In the genomic region with DNA sequence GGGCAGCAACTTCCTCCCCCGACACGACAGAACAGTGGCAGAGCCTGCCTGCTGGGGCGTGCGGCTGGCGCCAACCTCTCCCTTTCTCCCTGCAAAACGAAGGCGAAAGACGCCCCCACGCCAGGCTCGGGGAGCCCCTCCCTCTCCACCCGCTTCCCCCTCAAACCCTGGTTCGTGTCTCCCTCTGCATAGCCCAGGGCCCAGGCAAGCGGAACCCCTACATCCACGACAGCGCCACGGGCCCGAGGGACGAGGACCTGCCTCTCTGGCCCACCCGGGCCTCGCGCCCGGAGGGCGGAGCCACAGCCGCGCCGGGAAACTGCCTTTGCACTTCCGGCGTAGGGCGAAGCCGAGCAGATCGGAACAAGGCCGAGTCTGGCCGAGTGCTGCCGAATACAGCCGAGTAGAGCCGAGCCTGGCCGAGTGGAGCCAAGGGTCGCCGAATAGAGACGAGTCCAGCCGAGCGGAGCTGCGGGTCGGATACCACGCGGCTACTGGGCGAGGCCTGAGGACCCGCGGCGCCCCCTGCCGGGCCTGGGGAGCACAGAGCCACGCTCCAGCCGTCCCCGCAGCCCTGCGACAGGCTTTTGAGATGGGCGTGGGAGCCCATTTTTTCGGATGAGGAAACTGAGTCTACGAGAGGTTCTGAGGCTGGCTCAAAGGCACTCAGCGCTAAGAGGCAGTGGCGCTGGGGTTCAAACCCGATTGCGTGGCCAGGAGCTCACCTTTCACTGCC, we compare ENCODE assay signal across 1 cellular context.
TF ChIP-seq lines count a peak whose summit lies in the region.

No MANE protein-coding gene starts in this region.

TF ChIP-seq in HepG2, 621 proteins besides CTCF, POLR2A, EP300 and RAD21 (continues in another document):
- TF ChIP-seq ZKSCAN8 (CRISPR knock-in tag; IDR thresholded peaks at IDR 0.05; ENCODE audit: borderline replicate concordance) (peak; percentile 62; the same call in 1 of the 2 replicates), ZNF101 (CRISPR knock-in tag; IDR thresholded peaks at IDR 0.05; ENCODE audit: borderline replicate concordance, low read depth) (0 out of 2 replicates have a peak, but pooled peaks have one; percentile 41), NFRKB (IDR thresholded peaks at IDR 0.05) (no peak), TBP (CRISPR knock-in tag; IDR thresholded peaks at IDR 0.05) (no peak), ZSCAN22 (CRISPR knock-in tag; IDR thresholded peaks at IDR 0.05) (0 out of 2 replicates have a peak, but pooled peaks have one; percentile 54), IKZF1 (IDR thresholded peaks at IDR 0.05) (no peak), ZBTB7A (CRISPR knock-in tag; IDR thresholded peaks at IDR 0.05) (no peak), ZNF558 (CRISPR knock-in tag; IDR thresholded peaks at IDR 0.05; ENCODE audit: borderline replicate concordance) (peak; percentile 97; the same call in 1 of the 2 replicates), ZNF670 (CRISPR knock-in tag; IDR thresholded peaks at IDR 0.05; ENCODE audit: borderline replicate concordance) (peak; percentile 55; the same call in 1 of the 2 replicates), ZNF772 (CRISPR knock-in tag; IDR thresholded peaks at IDR 0.05) (no peak; the same call in 1 of the 2 replicates), ZNF773 (CRISPR knock-in tag; IDR thresholded peaks at IDR 0.05; ENCODE audit: borderline replicate concordance) (no peak), ZNF557 (CRISPR knock-in tag; IDR thresholded peaks at IDR 0.05) (no peak; the same call in 1 of the 2 replicates), ZMAT3 (CRISPR knock-in tag; conservative IDR thresholded peaks at IDR 0.05) (peak; percentile 61), ZBTB38 (CRISPR knock-in tag; IDR thresholded peaks at IDR 0.05) (0 out of 2 replicates have a peak, but pooled peaks have one; percentile 3), ZNF138 (CRISPR knock-in tag; IDR thresholded peaks at IDR 0.05; ENCODE audit: low read depth) (no peak), SNAPC2 (CRISPR knock-in tag; IDR thresholded peaks at IDR 0.05) (peak; percentile 64; the same call in 1 of the 2 replicates), PITX1 (CRISPR knock-in tag; IDR thresholded peaks at IDR 0.05) (peak; percentile 74), FOXA1 (IDR thresholded peaks at IDR 0.05) (no peak), FOXA1 (CRISPR knock-in tag; IDR thresholded peaks at IDR 0.05) (no peak), ZNF256 (CRISPR knock-in tag; conservative IDR thresholded peaks at IDR 0.05) (peak; percentile 84), SRF (IDR thresholded peaks at IDR 0.05; ENCODE audit: low read depth, low read length) (no peak), BORCS8-MEF2B (CRISPR knock-in tag; IDR thresholded peaks at IDR 0.05) (peak; percentile 69; the same call in 1 of the 2 replicates)
- TF ChIP-seq, protein P1, sequence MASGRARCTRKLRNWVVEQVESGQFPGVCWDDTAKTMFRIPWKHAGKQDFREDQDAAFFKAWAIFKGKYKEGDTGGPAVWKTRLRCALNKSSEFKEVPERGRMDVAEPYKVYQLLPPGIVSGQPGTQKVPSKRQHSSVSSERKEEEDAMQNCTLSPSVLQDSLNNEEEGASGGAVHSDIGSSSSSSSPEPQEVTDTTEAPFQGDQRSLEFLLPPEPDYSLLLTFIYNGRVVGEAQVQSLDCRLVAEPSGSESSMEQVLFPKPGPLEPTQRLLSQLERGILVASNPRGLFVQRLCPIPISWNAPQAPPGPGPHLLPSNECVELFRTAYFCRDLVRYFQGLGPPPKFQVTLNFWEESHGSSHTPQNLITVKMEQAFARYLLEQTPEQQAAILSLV (CRISPR knock-in tag; IDR thresholded peaks at IDR 0.05; ENCODE audit: borderline replicate concordance), result peak; percentile 84; the same call in 1 of the 2 replicates
- TF ChIP-seq, protein P2, sequence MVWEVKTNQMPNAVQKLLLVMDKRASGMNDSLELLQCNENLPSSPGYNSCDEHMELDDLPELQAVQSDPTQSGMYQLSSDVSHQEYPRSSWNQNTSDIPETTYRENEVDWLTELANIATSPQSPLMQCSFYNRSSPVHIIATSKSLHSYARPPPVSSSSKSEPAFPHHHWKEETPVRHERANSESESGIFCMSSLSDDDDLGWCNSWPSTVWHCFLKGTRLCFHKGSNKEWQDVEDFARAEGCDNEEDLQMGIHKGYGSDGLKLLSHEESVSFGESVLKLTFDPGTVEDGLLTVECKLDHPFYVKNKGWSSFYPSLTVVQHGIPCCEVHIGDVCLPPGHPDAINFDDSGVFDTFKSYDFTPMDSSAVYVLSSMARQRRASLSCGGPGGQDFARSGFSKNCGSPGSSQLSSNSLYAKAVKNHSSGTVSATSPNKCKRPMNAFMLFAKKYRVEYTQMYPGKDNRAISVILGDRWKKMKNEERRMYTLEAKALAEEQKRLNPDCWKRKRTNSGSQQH (CRISPR knock-in tag; IDR thresholded peaks at IDR 0.05; ENCODE audit: low read depth), result peak; percentile 40; the same call in 1 of the 2 replicates
- TF ChIP-seq, protein P3, sequence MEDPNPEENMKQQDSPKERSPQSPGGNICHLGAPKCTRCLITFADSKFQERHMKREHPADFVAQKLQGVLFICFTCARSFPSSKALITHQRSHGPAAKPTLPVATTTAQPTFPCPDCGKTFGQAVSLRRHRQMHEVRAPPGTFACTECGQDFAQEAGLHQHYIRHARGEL (CRISPR knock-in tag; IDR thresholded peaks at IDR 0.05), result 0 out of 2 replicates have a peak, but pooled peaks have one; percentile 2
- TF ChIP-seq, protein P4, sequence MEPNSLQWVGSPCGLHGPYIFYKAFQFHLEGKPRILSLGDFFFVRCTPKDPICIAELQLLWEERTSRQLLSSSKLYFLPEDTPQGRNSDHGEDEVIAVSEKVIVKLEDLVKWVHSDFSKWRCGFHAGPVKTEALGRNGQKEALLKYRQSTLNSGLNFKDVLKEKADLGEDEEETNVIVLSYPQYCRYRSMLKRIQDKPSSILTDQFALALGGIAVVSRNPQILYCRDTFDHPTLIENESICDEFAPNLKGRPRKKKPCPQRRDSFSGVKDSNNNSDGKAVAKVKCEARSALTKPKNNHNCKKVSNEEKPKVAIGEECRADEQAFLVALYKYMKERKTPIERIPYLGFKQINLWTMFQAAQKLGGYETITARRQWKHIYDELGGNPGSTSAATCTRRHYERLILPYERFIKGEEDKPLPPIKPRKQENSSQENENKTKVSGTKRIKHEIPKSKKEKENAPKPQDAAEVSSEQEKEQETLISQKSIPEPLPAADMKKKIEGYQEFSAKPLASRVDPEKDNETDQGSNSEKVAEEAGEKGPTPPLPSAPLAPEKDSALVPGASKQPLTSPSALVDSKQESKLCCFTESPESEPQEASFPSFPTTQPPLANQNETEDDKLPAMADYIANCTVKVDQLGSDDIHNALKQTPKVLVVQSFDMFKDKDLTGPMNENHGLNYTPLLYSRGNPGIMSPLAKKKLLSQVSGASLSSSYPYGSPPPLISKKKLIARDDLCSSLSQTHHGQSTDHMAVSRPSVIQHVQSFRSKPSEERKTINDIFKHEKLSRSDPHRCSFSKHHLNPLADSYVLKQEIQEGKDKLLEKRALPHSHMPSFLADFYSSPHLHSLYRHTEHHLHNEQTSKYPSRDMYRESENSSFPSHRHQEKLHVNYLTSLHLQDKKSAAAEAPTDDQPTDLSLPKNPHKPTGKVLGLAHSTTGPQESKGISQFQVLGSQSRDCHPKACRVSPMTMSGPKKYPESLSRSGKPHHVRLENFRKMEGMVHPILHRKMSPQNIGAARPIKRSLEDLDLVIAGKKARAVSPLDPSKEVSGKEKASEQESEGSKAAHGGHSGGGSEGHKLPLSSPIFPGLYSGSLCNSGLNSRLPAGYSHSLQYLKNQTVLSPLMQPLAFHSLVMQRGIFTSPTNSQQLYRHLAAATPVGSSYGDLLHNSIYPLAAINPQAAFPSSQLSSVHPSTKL (CRISPR knock-in tag; IDR thresholded peaks at IDR 0.05), result no peak
- TF ChIP-seq, protein P5, sequence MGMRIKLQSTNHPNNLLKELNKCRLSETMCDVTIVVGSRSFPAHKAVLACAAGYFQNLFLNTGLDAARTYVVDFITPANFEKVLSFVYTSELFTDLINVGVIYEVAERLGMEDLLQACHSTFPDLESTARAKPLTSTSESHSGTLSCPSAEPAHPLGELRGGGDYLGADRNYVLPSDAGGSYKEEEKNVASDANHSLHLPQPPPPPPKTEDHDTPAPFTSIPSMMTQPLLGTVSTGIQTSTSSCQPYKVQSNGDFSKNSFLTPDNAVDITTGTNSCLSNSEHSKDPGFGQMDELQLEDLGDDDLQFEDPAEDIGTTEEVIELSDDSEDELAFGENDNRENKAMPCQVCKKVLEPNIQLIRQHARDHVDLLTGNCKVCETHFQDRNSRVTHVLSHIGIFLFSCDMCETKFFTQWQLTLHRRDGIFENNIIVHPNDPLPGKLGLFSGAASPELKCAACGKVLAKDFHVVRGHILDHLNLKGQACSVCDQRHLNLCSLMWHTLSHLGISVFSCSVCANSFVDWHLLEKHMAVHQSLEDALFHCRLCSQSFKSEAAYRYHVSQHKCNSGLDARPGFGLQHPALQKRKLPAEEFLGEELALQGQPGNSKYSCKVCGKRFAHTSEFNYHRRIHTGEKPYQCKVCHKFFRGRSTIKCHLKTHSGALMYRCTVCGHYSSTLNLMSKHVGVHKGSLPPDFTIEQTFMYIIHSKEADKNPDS (CRISPR knock-in tag; IDR thresholded peaks at IDR 0.05), result no peak
- TF ChIP-seq, protein P6, sequence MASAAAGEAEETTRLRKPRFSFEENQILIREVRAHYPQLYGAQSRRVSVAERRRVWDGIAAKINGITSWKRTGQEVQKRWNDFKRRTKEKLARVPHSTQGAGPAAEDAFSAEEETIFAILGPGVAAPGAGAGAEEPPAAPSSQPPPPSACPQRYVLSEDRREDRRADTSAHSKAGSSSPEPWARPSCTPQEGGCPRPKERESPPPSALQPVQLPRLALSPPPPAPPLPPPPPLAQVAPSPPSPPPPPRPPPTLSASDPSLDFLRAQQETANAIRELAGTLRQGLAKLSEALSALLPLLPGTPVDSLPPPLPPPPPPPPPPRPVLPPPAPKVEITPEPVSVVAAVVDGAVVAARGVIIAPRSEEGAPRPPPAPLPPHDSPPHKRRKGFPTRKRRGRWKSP (CRISPR knock-in tag; IDR thresholded peaks at IDR 0.05), result 0 out of 2 replicates have a peak, but pooled peaks have one; percentile 69
- TF ChIP-seq, protein P7, sequence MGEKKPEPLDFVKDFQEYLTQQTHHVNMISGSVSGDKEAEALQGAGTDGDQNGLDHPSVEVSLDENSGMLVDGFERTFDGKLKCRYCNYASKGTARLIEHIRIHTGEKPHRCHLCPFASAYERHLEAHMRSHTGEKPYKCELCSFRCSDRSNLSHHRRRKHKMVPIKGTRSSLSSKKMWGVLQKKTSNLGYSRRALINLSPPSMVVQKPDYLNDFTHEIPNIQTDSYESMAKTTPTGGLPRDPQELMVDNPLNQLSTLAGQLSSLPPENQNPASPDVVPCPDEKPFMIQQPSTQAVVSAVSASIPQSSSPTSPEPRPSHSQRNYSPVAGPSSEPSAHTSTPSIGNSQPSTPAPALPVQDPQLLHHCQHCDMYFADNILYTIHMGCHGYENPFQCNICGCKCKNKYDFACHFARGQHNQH (CRISPR knock-in tag; IDR thresholded peaks at IDR 0.05), result peak; percentile 80
- TF ChIP-seq, protein P8, sequence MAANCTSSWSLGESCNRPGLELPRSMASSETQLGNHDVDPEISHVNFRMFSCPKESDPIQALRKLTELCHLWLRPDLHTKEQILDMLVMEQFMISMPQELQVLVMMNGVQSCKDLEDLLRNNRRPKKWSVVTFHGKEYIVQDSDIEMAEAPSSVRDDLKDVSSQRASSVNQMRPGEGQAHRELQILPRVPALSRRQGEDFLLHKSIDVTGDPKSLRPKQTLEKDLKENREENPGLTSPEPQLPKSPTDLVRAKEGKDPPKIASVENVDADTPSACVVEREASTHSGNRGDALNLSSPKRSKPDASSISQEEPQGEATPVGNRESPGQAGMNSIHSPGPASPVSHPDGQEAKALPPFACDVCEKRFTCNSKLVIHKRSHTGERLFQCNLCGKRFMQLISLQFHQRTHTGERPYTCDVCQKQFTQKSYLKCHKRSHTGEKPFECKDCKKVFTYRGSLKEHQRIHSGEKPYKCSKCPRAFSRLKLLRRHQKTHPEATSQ (CRISPR knock-in tag; IDR thresholded peaks at IDR 0.05; ENCODE audit: borderline replicate concordance), result no peak
- TF ChIP-seq, protein P9, sequence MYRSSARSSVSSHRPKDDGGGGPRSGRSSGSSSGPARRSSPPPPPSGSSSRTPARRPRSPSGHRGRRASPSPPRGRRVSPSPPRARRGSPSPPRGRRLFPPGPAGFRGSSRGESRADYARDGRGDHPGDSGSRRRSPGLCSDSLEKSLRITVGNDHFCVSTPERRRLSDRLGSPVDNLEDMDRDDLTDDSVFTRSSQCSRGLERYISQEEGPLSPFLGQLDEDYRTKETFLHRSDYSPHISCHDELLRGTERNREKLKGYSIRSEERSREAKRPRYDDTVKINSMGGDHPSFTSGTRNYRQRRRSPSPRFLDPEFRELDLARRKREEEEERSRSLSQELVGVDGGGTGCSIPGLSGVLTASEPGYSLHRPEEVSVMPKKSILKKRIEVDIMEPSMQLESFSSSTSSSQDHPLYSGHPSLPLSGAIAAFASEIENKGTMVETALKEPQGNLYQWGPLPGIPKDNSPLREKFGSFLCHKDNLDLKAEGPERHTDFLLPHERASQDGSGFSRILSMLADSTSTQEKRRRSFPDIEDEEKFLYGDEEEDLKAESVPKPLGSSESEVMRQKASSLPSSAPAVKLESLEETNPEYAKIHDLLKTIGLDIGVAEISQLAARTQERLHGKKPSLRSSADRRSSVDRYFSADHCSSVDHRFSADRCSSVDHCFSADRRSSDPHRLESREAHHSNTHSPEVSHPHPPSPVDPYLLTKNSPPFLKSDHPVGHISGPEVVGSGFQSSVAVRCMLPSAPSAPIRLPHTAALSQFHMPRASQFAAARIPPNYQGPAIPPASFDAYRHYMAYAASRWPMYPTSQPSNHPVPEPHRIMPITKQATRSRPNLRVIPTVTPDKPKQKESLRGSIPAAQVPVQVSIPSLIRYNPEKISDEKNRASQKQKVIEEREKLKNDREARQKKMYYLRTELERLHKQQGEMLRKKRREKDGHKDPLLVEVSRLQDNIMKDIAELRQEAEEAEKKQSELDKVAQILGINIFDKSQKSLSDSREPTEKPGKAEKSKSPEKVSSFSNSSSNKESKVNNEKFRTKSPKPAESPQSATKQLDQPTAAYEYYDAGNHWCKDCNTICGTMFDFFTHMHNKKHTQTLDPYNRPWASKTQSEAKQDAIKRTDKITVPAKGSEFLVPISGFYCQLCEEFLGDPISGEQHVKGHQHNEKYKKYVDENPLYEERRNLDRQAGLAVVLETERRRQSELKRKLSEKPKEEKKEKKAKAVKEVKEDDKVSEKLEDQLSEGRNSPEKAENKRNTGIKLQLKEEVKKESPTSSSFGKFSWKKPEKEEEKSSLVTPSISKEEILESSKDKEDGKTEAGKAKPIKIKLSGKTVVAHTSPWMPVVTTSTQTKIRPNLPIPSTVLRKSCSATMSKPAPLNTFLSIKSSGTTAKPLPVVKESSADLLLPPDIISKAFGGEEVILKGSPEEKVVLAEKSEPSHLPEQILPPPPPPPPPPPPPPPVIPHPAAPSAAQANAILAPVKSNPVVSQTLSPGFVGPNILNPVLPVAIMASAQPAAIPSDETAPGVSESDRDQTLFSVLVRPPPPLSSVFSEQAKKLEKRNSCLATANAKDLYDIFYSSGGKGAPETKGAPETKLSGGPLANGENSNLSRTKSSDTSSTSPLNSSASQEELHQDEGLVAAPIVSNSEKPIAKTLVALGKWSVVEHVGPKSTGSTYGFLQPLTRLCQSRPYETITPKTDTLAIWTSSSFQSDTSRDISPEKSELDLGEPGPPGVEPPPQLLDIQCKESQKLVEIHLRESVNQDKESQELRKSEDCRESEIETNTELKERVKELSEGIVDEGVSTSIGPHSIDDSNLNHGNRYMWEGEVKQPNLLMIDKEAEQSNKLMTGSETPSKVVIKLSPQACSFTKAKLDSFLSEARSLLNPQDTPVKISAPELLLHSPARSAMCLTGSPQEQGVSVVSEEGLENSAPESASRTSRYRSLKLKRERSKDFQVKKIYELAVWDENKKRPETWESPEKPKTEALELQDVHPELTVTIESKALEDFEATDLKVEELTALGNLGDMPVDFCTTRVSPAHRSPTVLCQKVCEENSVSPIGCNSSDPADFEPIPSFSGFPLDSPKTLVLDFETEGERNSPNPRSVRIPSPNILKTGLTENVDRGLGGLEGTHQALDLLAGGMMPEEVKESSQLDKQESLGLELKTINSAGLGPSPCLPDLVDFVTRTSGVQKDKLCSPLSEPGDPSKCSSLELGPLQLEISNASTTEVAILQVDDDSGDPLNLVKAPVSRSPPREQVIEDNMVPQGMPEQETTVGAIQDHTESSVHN (CRISPR knock-in tag; IDR thresholded peaks at IDR 0.05), result peak; percentile 81
